ENCODE assay signal across 8 cellular contexts in genomic region chr9:33287087-33287490, GRCh38. TPM values are rescaled to one million over a fixed set of nuclear protein-coding genes. Genes with fewer than 3 reads are reported as not detected.
DNase-seq lines count a peak whose midpoint lies in the region; ATAC-seq and TF ChIP-seq lines count a peak whose summit lies in the region.

No MANE protein-coding gene starts in this region.

- CTCF ChIA-PET in CD4-positive, alpha-beta T cell (lab: Charles Lee): interaction anchor here (0.6 to 2.0 kb wide), 19 partner anchors 9 to 180 kb away, joined by 3 to 17 read pairs (median 4); partner anchors contain the start of genes BAG1 and CHMP5
- CTCF ChIA-PET in activated CD4-positive, alpha-beta T cell treated with anti-CD3 and anti-CD28 coated beads, Interleukin-2, amount 10 ng/mL, durations not matched to agents 7 days and 5 days (lab: Charles Lee): interaction anchor here (0.6 to 4.7 kb wide), 18 partner anchors 9 to 211 kb away, joined by 3 to 21 read pairs (median 4); partner anchors contain the start of genes AQP3 and SMU1

- peaks cover 43% of the 10 kb centered on the region for H3K36me3 Mint-ChIP-seq in CD4-positive, alpha-beta T cell (ENCODE audit: low read depth)
- H3K36me3 Mint-ChIP-seq in activated CD4-positive, alpha-beta T cell treated with anti-CD3 and anti-CD28 coated beads, Interleukin-2, amount 10 ng/mL, durations not matched to agents 7 days and 5 days (ENCODE audit: low read depth): peaks cover 22% of the 10 kb centered on the region
- peaks cover 14% of the 10 kb centered on the region for H3K36me3 Mint-ChIP-seq in nephron (ENCODE audit: low read depth)

- peak; percentile 84 for TF ChIP-seq CTCF in CD4-positive, alpha-beta T cell (IDR thresholded peaks at IDR 0.05)
- TF ChIP-seq CTCF in epithelial cell of esophagus (IDR thresholded peaks at IDR 0.05; ENCODE audit: insufficient read depth, low read depth, low read length, missing control alignments) (peak; percentile 87), nephron (IDR thresholded peaks at IDR 0.05; ENCODE audit: unreplicated experiment in 3 of 3) (peak; percentile 50 to 59 (median 58))

- no peaks in the 10 kb centered on the region for H3K9me3 Mint-ChIP-seq in CD4-positive, alpha-beta T cell
- H3K9me3 Mint-ChIP-seq in activated CD4-positive, alpha-beta T cell treated with anti-CD3 and anti-CD28 coated beads, Interleukin-2, amount 10 ng/mL, durations not matched to agents 7 days and 5 days: no peaks in the 10 kb centered on the region
- no peaks in the 10 kb centered on the region for H3K9me3 Mint-ChIP-seq in nephron

- ATAC-seq in CD4-positive, alpha-beta T cell (ENCODE audit: poor library complexity): no peak
- ATAC-seq in HG02678 (IDR thresholded peaks at IDR 0.05; ENCODE audit: unreplicated experiment) (no peak), GM18870 (IDR thresholded peaks at IDR 0.05; ENCODE audit: unreplicated experiment) (no peak)

- intact Hi-C loops in CD4-positive, alpha-beta T cell (cut with DNase I, micrococcal nuclease): loop anchor here (2.0 to 10.0 kb wide), 4 partner anchors 180 to 712 kb away; partner anchors contain the start of gene NDUFB6 (in 1 of the 2)

- H3K27me3 ChIP-seq in CD4-positive, alpha-beta T cell (ENCODE audit: control insufficient read depth, insufficient read depth, low read length): no peaks in the 10 kb centered on the region

- H3K27me3 Mint-ChIP-seq in CD4-positive, alpha-beta T cell: no peaks in the 10 kb centered on the region
- no peaks in the 10 kb centered on the region for H3K27me3 Mint-ChIP-seq in activated CD4-positive, alpha-beta T cell treated with anti-CD3 and anti-CD28 coated beads, Interleukin-2, amount 10 ng/mL, durations not matched to agents 7 days and 5 days
- no peaks in the 10 kb centered on the region for H3K27me3 Mint-ChIP-seq in nephron (ENCODE audit: low read depth)

- peak overlapping the region; percentile 99 for H3K27ac Mint-ChIP-seq in CD4-positive, alpha-beta T cell
- H3K27ac Mint-ChIP-seq in activated CD4-positive, alpha-beta T cell treated with anti-CD3 and anti-CD28 coated beads, Interleukin-2, amount 10 ng/mL, durations not matched to agents 7 days and 5 days: peak overlapping the region; percentile 80
- peak overlapping the region; percentile 76 to 90 (median 80) for H3K27ac Mint-ChIP-seq in nephron

- H3K27ac ChIP-seq in CD4-positive, alpha-beta T cell (ENCODE audit: low read depth, low read length): peak overlapping the region; percentile 11

- H3K4me3 ChIP-seq in epithelial cell of esophagus (ENCODE audit: low read length): no peak overlapping the region

- peaks cover 33% of the 10 kb centered on the region for H3K4me1 Mint-ChIP-seq in CD4-positive, alpha-beta T cell (ENCODE audit: low read depth)
- peaks cover 36% of the 10 kb centered on the region for H3K4me1 Mint-ChIP-seq in activated CD4-positive, alpha-beta T cell treated with anti-CD3 and anti-CD28 coated beads, Interleukin-2, amount 10 ng/mL, durations not matched to agents 7 days and 5 days
- peaks cover 14% of the 10 kb centered on the region for H3K4me1 Mint-ChIP-seq in nephron

- POLR2A ChIA-PET in CD4-positive, alpha-beta T cell (lab: Charles Lee): interaction anchor here (0.6 to 1.8 kb wide), 4 partner anchors 9 to 212 kb away, joined by 3 to 6 read pairs (median 4); partner anchors contain the start of genes BAG1, CHMP5 and NOL6
- POLR2A ChIA-PET in activated CD4-positive, alpha-beta T cell treated with anti-CD3 and anti-CD28 coated beads, Interleukin-2, amount 10 ng/mL, durations not matched to agents 7 days and 5 days (lab: Charles Lee): no interaction called here

- peak in 7 of 10 experiments; percentile 13 to 46 (median 31) for DNase-seq in CD4-positive, alpha-beta T cell
- DNase-seq in HCEC 1CT (peak; percentile 60), NCI-H510A (lab: John Stamatoyannopoulos, UW) (peak; percentile 23), epithelial cell of esophagus (ENCODE audit: low read depth) (peak; percentile 72)
- peak; percentile 79 for DNase-seq in activated CD4-positive, alpha-beta T cell treated with anti-CD3 and anti-CD28 coated beads, Interleukin-2, amount 10 ng/mL, durations not matched to agents 7 days and 5 days

- peak overlapping the region; percentile 78 for H3K4me3 Mint-ChIP-seq in CD4-positive, alpha-beta T cell
- no peak overlapping the region for H3K4me3 Mint-ChIP-seq in activated CD4-positive, alpha-beta T cell treated with anti-CD3 and anti-CD28 coated beads, Interleukin-2, amount 10 ng/mL, durations not matched to agents 7 days and 5 days
- peak overlapping the region; percentile 26 to 79 (median 63) for H3K4me3 Mint-ChIP-seq in nephron

- no peaks in the 10 kb centered on the region for H3K9me3 ChIP-seq in CD4-positive, alpha-beta T cell (ENCODE audit: control insufficient read depth, low read length)

RNA-seq across cellular contexts. Expression of gene NFX1, which starts 3.2 kb away (rescaled TPM):
- 10 to 100 TPM; 33.1 to 34.1 TPM for total RNA-seq in CD4-positive, alpha-beta T cell
- total RNA-seq in activated CD4-positive, alpha-beta T cell treated with anti-CD3 and anti-CD28 coated beads, Interleukin-2, amount 10 ng/mL, durations not matched to agents 7 days and 5 days: 10 to 100 TPM; 33.7 to 35.6 TPM

RNA-seq across cellular contexts. Expression of gene CHMP5, which starts 22.2 kb away (rescaled TPM):
- 10 to 100 TPM; 17.4 to 18.6 TPM for total RNA-seq in CD4-positive, alpha-beta T cell
- 100 to 1,000 TPM in 1 of 2 experiments, 10 to 100 TPM in 1; 91.0 to 100 TPM for total RNA-seq in activated CD4-positive, alpha-beta T cell treated with anti-CD3 and anti-CD28 coated beads, Interleukin-2, amount 10 ng/mL, durations not matched to agents 7 days and 5 days

RNA-seq across cellular contexts. Expression of gene BAG1, which starts 22.6 kb away (rescaled TPM):
- 10 to 100 TPM; 58.0 to 61.4 TPM for total RNA-seq in CD4-positive, alpha-beta T cell
- 10 to 100 TPM; 62.3 to 72.2 TPM for total RNA-seq in activated CD4-positive, alpha-beta T cell treated with anti-CD3 and anti-CD28 coated beads, Interleukin-2, amount 10 ng/mL, durations not matched to agents 7 days and 5 days

RNA-seq across cellular contexts. Expression of gene SPINK4, which starts 47.1 kb away (rescaled TPM):
- not detected for total RNA-seq in CD4-positive, alpha-beta T cell
- total RNA-seq in activated CD4-positive, alpha-beta T cell treated with anti-CD3 and anti-CD28 coated beads, Interleukin-2, amount 10 ng/mL, durations not matched to agents 7 days and 5 days: not detected

Comparison
In these comparisons a context has a peak if more than half of its experiments do, and no peak if none do; other contexts are left out.
1. DNase-seq: peak in every context shown above with its lines; median percentile 79 in activated CD4-positive, alpha-beta T cell treated with anti-CD3 and anti-CD28 coated beads, Interleukin-2, amount 10 ng/mL, durations not matched to agents 7 days and 5 days; 72 in epithelial cell of esophagus; 60 in HCEC 1CT; 31 in CD4-positive, alpha-beta T cell; 23 in NCI-H510A.
2. RNA of gene CHMP5, which starts 22.2 kb away (total RNA-seq): 91.0 to 100 TPM in activated CD4-positive, alpha-beta T cell treated with anti-CD3 and anti-CD28 coated beads, Interleukin-2, amount 10 ng/mL, durations not matched to agents 7 days and 5 days; 17.4 to 18.6 TPM in CD4-positive, alpha-beta T cell; every median in the first group is over 4 times any median in the second.
3. Peak in every context shown above with its lines, with median percentiles within 50 percentile points of each other: H3K27ac Mint-ChIP-seq and CTCF ChIP-seq.